In the genomic region with DNA sequence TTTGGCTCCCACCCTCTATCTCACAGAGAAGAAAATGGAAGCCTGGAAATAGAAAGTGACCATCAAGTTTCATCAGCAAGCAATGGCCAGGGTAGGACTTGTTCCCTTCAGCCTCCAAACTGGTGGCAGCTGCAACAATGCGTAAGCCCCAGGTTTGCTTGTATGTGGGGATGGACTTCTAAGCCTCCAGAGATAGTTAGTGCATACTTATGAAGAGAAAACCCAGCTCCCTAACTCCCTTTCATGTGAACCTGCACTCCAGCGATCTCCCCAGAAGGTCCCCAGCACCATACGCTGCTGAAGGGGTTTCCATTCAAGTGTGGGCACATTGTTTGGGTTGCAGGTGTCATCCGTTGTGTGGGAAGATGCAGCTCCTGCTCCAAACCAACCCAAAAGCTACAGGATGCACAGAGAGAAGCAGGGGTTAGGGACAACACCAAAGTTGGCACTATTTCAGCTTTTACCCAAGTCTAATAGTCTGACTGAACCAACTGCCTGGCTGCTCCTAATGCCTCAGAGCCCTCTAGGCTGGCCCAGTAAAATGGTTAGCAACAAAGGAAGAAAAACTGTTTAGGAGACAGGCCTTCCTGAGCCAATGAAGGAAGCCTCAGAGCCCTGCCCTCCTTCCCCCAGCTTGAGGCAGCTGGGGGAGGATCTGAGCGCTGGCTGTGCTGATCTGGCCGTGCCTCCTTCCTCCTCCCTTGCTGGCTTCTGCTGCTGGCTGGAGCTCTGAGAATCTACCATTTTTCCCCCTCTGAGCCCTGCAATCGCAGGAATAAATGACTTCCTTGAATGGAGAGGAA, we compare ENCODE assay signal across 8 cellular contexts. TPM values are rescaled to one million over a fixed set of nuclear protein-coding genes. Genes with fewer than 3 reads are reported as not detected.
DNase-seq lines count a peak whose midpoint lies in the region; ATAC-seq and TF ChIP-seq lines count a peak whose summit lies in the region.

No MANE protein-coding gene starts in this region.

- no peaks in the 10 kb centered on the region for H3K27me3 Mint-ChIP-seq in chondrocyte (ENCODE audit: low read depth)
- no peaks in the 10 kb centered on the region for H3K27me3 Mint-ChIP-seq in stimulated activated naive CD8-positive, alpha-beta T cell treated with anti-CD3 and anti-CD28 coated beads, Interleukin-15, amount 100 ng/mL, for 72 hours

- H3K27ac ChIP-seq in Peyer's patch (peak overlapping the region; percentile 70 to 85 (median 79)), liver (ENCODE audit: low read depth in 1 of 2, low read length in 2 of 2) (peak overlapping the region; percentile 48 to 68)

- peak overlapping the region in 1 of 2 donors; percentile 11 for H3K9ac ChIP-seq in liver (ENCODE audit: low read depth in 1 of 2, low read length in 2 of 2)

- TF ChIP-seq RAD21 in liver (IDR thresholded peaks at IDR 0.05): peak; percentile 38 to 43

- no peaks in the 10 kb centered on the region for H3K36me3 Mint-ChIP-seq in chondrocyte (ENCODE audit: low read depth)

- ATAC-seq in stimulated activated naive CD8-positive, alpha-beta T cell treated with anti-CD3 and anti-CD28 coated beads, Interleukin-15, amount 100 ng/mL, for 72 hours: peak; percentile 18

- peak overlapping the region; percentile 60 for H3K27ac Mint-ChIP-seq in chondrocyte (ENCODE audit: unreplicated experiment)
- peak overlapping the region; percentile 88 to 95 for H3K27ac Mint-ChIP-seq in stimulated activated naive CD8-positive, alpha-beta T cell treated with anti-CD3 and anti-CD28 coated beads, Interleukin-15, amount 100 ng/mL, for 72 hours

- DNase-seq in EH (ENCODE audit: low read depth) (peak; percentile 77), Peyer's patch (peak in 2 of 3 donors; percentile 68 to 78), chondrocyte (ENCODE audit: low spot score) (no peak), COR-L47 (lab: John Stamatoyannopoulos, UW) (no peak), NCI-H345 treated with DMSO at 0.1 percent for 48 hours (lab: John Stamatoyannopoulos, UW; ENCODE audit: unreplicated experiment) (no peak), HuH-7 (ENCODE audit: low spot score) (no peak)
- DNase-seq in stimulated activated naive CD8-positive, alpha-beta T cell treated with anti-CD3 and anti-CD28 coated beads, Interleukin-15, amount 100 ng/mL, for 72 hours: peak; percentile 33 to 39

- H3K9me3 Mint-ChIP-seq in chondrocyte (ENCODE audit: low read depth): peaks cover 3% of the 10 kb centered on the region
- peaks cover 3 to 8% of the 10 kb centered on the region in 2 donors for H3K9me3 Mint-ChIP-seq in stimulated activated naive CD8-positive, alpha-beta T cell treated with anti-CD3 and anti-CD28 coated beads, Interleukin-15, amount 100 ng/mL, for 72 hours

- H3K4me3 Mint-ChIP-seq in chondrocyte (ENCODE audit: unreplicated experiment): no peak overlapping the region
- H3K4me3 Mint-ChIP-seq in stimulated activated naive CD8-positive, alpha-beta T cell treated with anti-CD3 and anti-CD28 coated beads, Interleukin-15, amount 100 ng/mL, for 72 hours: peak overlapping the region; percentile 81 to 82

- no peak for TF ChIP-seq CTCF in Peyer's patch (IDR thresholded peaks at IDR 0.05)
- TF ChIP-seq CTCF in chondrocyte (IDR thresholded peaks at IDR 0.05): no peak
- no peak for TF ChIP-seq CTCF in liver (IDR thresholded peaks at IDR 0.05; ENCODE audit: low read depth, low read length, missing input control)

- H3K4me3 ChIP-seq in Peyer's patch (no peak overlapping the region), liver (ENCODE audit: low read depth in 1 of 3, low read length in 3 of 3) (no peak overlapping the region)

- no peak for TF ChIP-seq POLR2A in Peyer's patch (IDR thresholded peaks at IDR 0.05)

- H3K4me1 ChIP-seq in Peyer's patch: peaks cover 5 to 62% (median 11%) of the 10 kb centered on the region in 4 donors
- H3K4me1 ChIP-seq in liver (ENCODE audit: control insufficient read depth in 4 of 4, insufficient read depth in 4 of 4, low read length in 3 of 4): peaks cover 7 to 50% (median 23%) of the 10 kb centered on the region in 4 donors

- no peaks in the 10 kb centered on the region for H3K9me3 ChIP-seq in Peyer's patch
- H3K9me3 ChIP-seq in liver (ENCODE audit: control insufficient read depth in 4 of 4, low read length in 3 of 4): no peaks in the 10 kb centered on the region

- 68% methylated on average over 7 of the region's 7 CpGs for WGBS in liver

- peaks cover 36% of the 10 kb centered on the region for H3K4me1 Mint-ChIP-seq in chondrocyte (ENCODE audit: low read depth)
- peaks cover 87% of the 10 kb centered on the region for H3K4me1 Mint-ChIP-seq in stimulated activated naive CD8-positive, alpha-beta T cell treated with anti-CD3 and anti-CD28 coated beads, Interleukin-15, amount 100 ng/mL, for 72 hours

- H3K36me3 ChIP-seq in Peyer's patch (no peaks in the 10 kb centered on the region), liver (ENCODE audit: control insufficient read depth in 4 of 4, insufficient read depth in 3 of 4, low read depth in 1 of 4, low read length in 3 of 4) (no peaks in the 10 kb centered on the region)

- no peaks in the 10 kb centered on the region for H3K27me3 ChIP-seq in Peyer's patch
- H3K27me3 ChIP-seq in liver (ENCODE audit: control insufficient read depth in 4 of 4, insufficient read depth in 4 of 4, low read length in 3 of 4): no peaks in the 10 kb centered on the region

TF ChIP-seq in liver, 16 proteins besides CTCF, POLR2A, EP300 and RAD21:
- no peak for TF ChIP-seq EGR1 (IDR thresholded peaks at IDR 0.05; ENCODE audit: low read depth in 2 of 2)
- TF ChIP-seq, protein P1, sequence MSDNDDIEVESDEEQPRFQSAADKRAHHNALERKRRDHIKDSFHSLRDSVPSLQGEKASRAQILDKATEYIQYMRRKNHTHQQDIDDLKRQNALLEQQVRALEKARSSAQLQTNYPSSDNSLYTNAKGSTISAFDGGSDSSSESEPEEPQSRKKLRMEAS (IDR thresholded peaks at IDR 0.05): no peak
- TF ChIP-seq, protein P2, sequence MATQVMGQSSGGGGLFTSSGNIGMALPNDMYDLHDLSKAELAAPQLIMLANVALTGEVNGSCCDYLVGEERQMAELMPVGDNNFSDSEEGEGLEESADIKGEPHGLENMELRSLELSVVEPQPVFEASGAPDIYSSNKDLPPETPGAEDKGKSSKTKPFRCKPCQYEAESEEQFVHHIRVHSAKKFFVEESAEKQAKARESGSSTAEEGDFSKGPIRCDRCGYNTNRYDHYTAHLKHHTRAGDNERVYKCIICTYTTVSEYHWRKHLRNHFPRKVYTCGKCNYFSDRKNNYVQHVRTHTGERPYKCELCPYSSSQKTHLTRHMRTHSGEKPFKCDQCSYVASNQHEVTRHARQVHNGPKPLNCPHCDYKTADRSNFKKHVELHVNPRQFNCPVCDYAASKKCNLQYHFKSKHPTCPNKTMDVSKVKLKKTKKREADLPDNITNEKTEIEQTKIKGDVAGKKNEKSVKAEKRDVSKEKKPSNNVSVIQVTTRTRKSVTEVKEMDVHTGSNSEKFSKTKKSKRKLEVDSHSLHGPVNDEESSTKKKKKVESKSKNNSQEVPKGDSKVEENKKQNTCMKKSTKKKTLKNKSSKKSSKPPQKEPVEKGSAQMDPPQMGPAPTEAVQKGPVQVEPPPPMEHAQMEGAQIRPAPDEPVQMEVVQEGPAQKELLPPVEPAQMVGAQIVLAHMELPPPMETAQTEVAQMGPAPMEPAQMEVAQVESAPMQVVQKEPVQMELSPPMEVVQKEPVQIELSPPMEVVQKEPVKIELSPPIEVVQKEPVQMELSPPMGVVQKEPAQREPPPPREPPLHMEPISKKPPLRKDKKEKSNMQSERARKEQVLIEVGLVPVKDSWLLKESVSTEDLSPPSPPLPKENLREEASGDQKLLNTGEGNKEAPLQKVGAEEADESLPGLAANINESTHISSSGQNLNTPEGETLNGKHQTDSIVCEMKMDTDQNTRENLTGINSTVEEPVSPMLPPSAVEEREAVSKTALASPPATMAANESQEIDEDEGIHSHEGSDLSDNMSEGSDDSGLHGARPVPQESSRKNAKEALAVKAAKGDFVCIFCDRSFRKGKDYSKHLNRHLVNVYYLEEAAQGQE (IDR thresholded peaks at IDR 0.05): no peak
- TF ChIP-seq NR2F2 (IDR thresholded peaks at IDR 0.05): peak; percentile 33
- TF ChIP-seq YY1 (IDR thresholded peaks at IDR 0.05): peak; percentile 36
TF ChIP-seq in liver: peak in this region for 2.

RNA-seq across cellular contexts. Expression of a gene that starts 12.3 kb away (rescaled TPM):
- total RNA-seq in Peyer's patch: 100 to 1,000 TPM in 3 of 4 donors, 10 to 100 TPM in 1; 78.8 to 321 (median 195) TPM
- total RNA-seq in chondrocyte: 82.5 to 195 TPM (median 180 TPM) in 3 replicates
- total RNA-seq in liver: 10 to 100 TPM; 25.0 to 58.2 TPM
- 100 to 1,000 TPM in 1 of 2 donors, 10 to 100 TPM in 1; 80.8 to 170 TPM for polyA plus RNA-seq in liver

Comparison
In these comparisons a context has a peak if more than half of its experiments do, and no peak if none do; other contexts are left out.
1. DNase-seq: peak in EH (single experiment), Peyer's patch (2 of 3) and stimulated activated naive CD8-positive, alpha-beta T cell treated with anti-CD3 and anti-CD28 coated beads, Interleukin-15, amount 100 ng/mL, for 72 hours (2 of 2); none in chondrocyte (single experiment), COR-L47 (single experiment), NCI-H345 treated with DMSO at 0.1 percent for 48 hours (single experiment) and HuH-7 (single experiment).